Comparison of ENCODE assay signal across 15 cellular contexts in genomic region chrY:8004196-8004595, GRCh38.
A peak's percentile ranks its signal among the peaks of the same experiment; 100 is the strongest.
DNase-seq lines count a peak whose midpoint lies in the region; TF ChIP-seq lines count a peak whose summit lies in the region.
"Had no signal": no experiment of that assay in that cellular context is flagged by ENCODE, and none has a peak within 500 bp of the region (broad histone marks: within the 10 kb centered on the region; RNA-seq: fewer than 3 reads in every experiment).

No MANE protein-coding gene starts in this region.

- TF ChIP-seq CTCF in AG10803 (conservative IDR thresholded peaks at IDR 0.05; ENCODE audit: low read length) (no peak), GM12864 (IDR thresholded peaks at IDR 0.05; ENCODE audit: low read depth, low read length, missing control alignments) (no peak), epithelial cell of proximal tubule (conservative IDR thresholded peaks at IDR 0.05; ENCODE audit: low read depth, low read length) (no peak)

- H3K4me3 ChIP-seq in AG10803 (ENCODE audit: low read length) (no peak overlapping the region), GM12864 (ENCODE audit: low read depth, low read length) (no peak overlapping the region), epithelial cell of proximal tubule (ENCODE audit: low read depth, low read length) (no peak overlapping the region)

- DNase-seq in AG10803 (ENCODE audit: low read depth) (peak; percentile 15), GM12864 (ENCODE audit: low read depth) (peak; percentile 3), HS-27A (ENCODE audit: low read depth) (peak; percentile 9), epithelial cell of proximal tubule (ENCODE audit: low read depth) (peak; percentile 12), DMS153 treated with DMSO at 0.1 percent for 48 hours (lab: John Stamatoyannopoulos, UW; ENCODE audit: unreplicated experiment) (no peak), substantia nigra (lab: John Stamatoyannopoulos, UW) (no peak), DMS153 (lab: John Stamatoyannopoulos, UW) (no peak), SIG-M5 (lab: John Stamatoyannopoulos, UW) (no peak)
- DNase-seq: amniotic stem cell; Kasumi-1; left ventricle myocardium superior; NCI-H187; stimulated activated naive CD4-positive, alpha-beta T cell had no signal

- H3K27ac ChIP-seq in substantia nigra (ENCODE audit: low read depth, low read length, poor library complexity, severe bottlenecking), result no peak overlapping the region
- H3K27ac ChIP-seq: HL-60, RWPE1 had no signal

Comparison
In these comparisons a context has a peak if more than half of its experiments do, and no peak if none do; other contexts are left out.
1. DNase-seq: peak in AG10803 (single experiment), GM12864 (single experiment), HS-27A (single experiment) and epithelial cell of proximal tubule (single experiment); none in DMS153 treated with DMSO at 0.1 percent for 48 hours (single experiment), substantia nigra (0 of 49), DMS153 (single experiment) and SIG-M5 (single experiment).